ENCODE assay signal across 27 cellular contexts in the genomic region with DNA sequence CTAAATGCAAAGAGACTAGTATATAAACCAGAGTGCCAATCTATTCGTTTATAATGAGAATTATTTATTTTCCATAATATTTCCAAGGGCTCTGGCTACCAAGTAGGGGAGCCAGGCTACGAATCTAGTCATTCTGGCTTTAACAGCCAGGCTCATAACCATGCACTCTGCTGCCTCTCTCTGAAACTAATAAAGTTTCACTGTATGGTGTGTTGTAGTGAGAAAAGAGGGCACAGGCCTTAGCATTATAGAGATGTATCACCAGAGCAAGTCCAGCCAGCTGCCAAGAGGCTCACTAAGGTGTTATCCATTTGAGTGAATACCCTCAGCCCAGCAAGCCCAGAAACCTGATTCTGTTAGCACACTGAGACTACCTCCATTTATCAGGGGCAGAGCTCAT. TPM values are rescaled to one million over a fixed set of nuclear protein-coding genes. Genes with fewer than 3 reads are reported as not detected.
"Had no signal": no experiment of that assay in that cellular context is flagged by ENCODE, and none has a peak within 500 bp of the region (broad histone marks: within the 10 kb centered on the region; RNA-seq: fewer than 3 reads in every experiment).

No MANE protein-coding gene starts in this region.

- H3K4me1 ChIP-seq: gastrocnemius medialis, neural progenitor cell, prostate gland, right atrium auricular region, suprapubic skin, vagina had no signal

- H3K27ac Mint-ChIP-seq: effector memory CD8-positive, alpha-beta T cell; memory B cell; nephron; neural progenitor cell; stimulated activated naive CD8-positive, alpha-beta T cell treated with anti-CD3 and anti-CD28 coated beads, Interleukin-15, amount 100 ng/mL, for 72 hours had no signal

- H3K9me3 Mint-ChIP-seq: effector memory CD8-positive, alpha-beta T cell; memory B cell; nephron; neural progenitor cell; stimulated activated naive CD8-positive, alpha-beta T cell treated with anti-CD3 and anti-CD28 coated beads, Interleukin-15, amount 100 ng/mL, for 72 hours had no signal

- H3K36me3 Mint-ChIP-seq: memory B cell, neural progenitor cell had no signal

- H3K27me3 ChIP-seq: right atrium auricular region, thyroid gland, vagina had no signal

- H3K27me3 Mint-ChIP-seq: effector memory CD8-positive, alpha-beta T cell; stimulated activated naive CD8-positive, alpha-beta T cell treated with anti-CD3 and anti-CD28 coated beads, Interleukin-15, amount 100 ng/mL, for 72 hours had no signal

- H3K9me3 ChIP-seq: gastrocnemius medialis, heart left ventricle, prostate gland, right atrium auricular region, suprapubic skin, thyroid gland, vagina had no signal

- H3K4me3 Mint-ChIP-seq: effector memory CD8-positive, alpha-beta T cell; memory B cell; nephron; neural progenitor cell; stimulated activated naive CD8-positive, alpha-beta T cell treated with anti-CD3 and anti-CD28 coated beads, Interleukin-15, amount 100 ng/mL, for 72 hours had no signal

- ATAC-seq: effector memory CD8-positive, alpha-beta T cell; esophagus mucosa; gastrocnemius medialis; heart left ventricle; left lobe of liver; sciatic nerve; stimulated activated naive CD8-positive, alpha-beta T cell treated with anti-CD3 and anti-CD28 coated beads, Interleukin-15, amount 100 ng/mL, for 72 hours had no signal

- H3K27ac ChIP-seq: coronary artery, gastrocnemius medialis, heart left ventricle, hepatocyte, neural progenitor cell, prostate gland, right atrium auricular region, suprapubic skin, thyroid gland, vagina had no signal

- H3K4me1 Mint-ChIP-seq: nephron, neural progenitor cell had no signal

- H3K36me3 ChIP-seq: gastrocnemius medialis, heart left ventricle, neural progenitor cell, prostate gland, right atrium auricular region, suprapubic skin, thyroid gland, vagina had no signal

- H3K4me3 ChIP-seq: coronary artery, gastrocnemius medialis, heart left ventricle, hepatocyte, lung, neural progenitor cell, prostate gland, right atrium auricular region, smooth muscle cell, suprapubic skin, thyroid gland, vagina had no signal

- DNase-seq: effector memory CD8-positive, alpha-beta T cell; foreskin fibroblast; gastrocnemius medialis; heart left ventricle; kidney; stimulated activated CD4-positive, alpha-beta T cell treated with anti-CD3 and anti-CD28 coated beads, Interleukin-12 subunit alpha, Interleukin-12 subunit beta, amount 100 ng/mL, for 4 hours; stimulated activated CD4-positive, alpha-beta T cell treated with anti-CD3 and anti-CD28 coated beads, Interleukin-1b, Interleukin-23, amount 100 ng/mL, for 48 hours; stimulated activated CD4-positive, alpha-beta T cell treated with anti-CD3 and anti-CD28 coated beads, Interleukin-4, amount 100 ng/mL, for 1 hour; stimulated activated CD8-positive, alpha-beta memory T cell treated with anti-CD3 and anti-CD28 coated beads, Interleukin-4, amount 100 ng/mL, for 48 hours; stimulated activated naive CD4-positive, alpha-beta T cell; stimulated activated naive CD8-positive, alpha-beta T cell treated with anti-CD3 and anti-CD28 coated beads, Interleukin-15, amount 100 ng/mL, for 72 hours; thyroid gland; trophoblast cell had no signal

RNA-seq across cellular contexts. Expression of a gene that starts 4.4 kb away (rescaled TPM):
- polyA plus RNA-seq: heart left ventricle, hepatocyte, smooth muscle cell had no signal
